In genomic region chr11:65362966-65363365, GRCh38 we compare ENCODE assay signal across 15 cellular contexts. TPM values are rescaled to one million over a fixed set of nuclear protein-coding genes. Genes with fewer than 3 reads are reported as not detected.
"Had no signal": no experiment of that assay in that cellular context is flagged by ENCODE, and none has a peak within 500 bp of the region (broad histone marks: within the 10 kb centered on the region; RNA-seq: fewer than 3 reads in every experiment).

No MANE protein-coding gene starts in this region.

- H3K27ac Mint-ChIP-seq: activated naive CD8-positive, alpha-beta T cell treated with anti-CD3 and anti-CD28 coated beads, Interleukin-2, amount 10 ng/mL, durations not matched to agents 7 days and 5 days; mesothelial cell of epicardium had no signal

- H3K9ac ChIP-seq: parathyroid adenoma had no signal

- H3K4me3 ChIP-seq: coronary artery, esophagus muscularis mucosa had no signal

- H3K4me1 Mint-ChIP-seq: central memory CD8-positive, alpha-beta T cell had no signal

- H3K27me3 ChIP-seq: esophagus muscularis mucosa had no signal

- H3K4me1 ChIP-seq: parathyroid adenoma had no signal

- H3K36me3 ChIP-seq: esophagus muscularis mucosa had no signal

- H3K4me3 Mint-ChIP-seq: activated naive CD8-positive, alpha-beta T cell treated with anti-CD3 and anti-CD28 coated beads, Interleukin-2, amount 10 ng/mL, durations not matched to agents 7 days and 5 days; activated T-helper 1 cell treated with anti-CD3 and anti-CD28 coated beads, Interleukin-12 subunit alpha, Interleukin-12 subunit beta, Interleukin-2, Interleukin-4 antibody, amounts not matched to agents 30 ng/mL and 10 ng/mL and 1 ng/mL, durations not matched to agents 14 hours and 24 hours and 36 hours; brain; central memory CD8-positive, alpha-beta T cell; mesothelial cell of epicardium had no signal

- H3K9me3 ChIP-seq: esophagus muscularis mucosa had no signal

- H3K27ac ChIP-seq: esophagus muscularis mucosa, parathyroid adenoma had no signal

- H2AFZ ChIP-seq: parathyroid adenoma had no signal

- H3K27me3 Mint-ChIP-seq: activated naive CD8-positive, alpha-beta T cell treated with anti-CD3 and anti-CD28 coated beads, Interleukin-2, amount 10 ng/mL, durations not matched to agents 7 days and 5 days; central memory CD8-positive, alpha-beta T cell had no signal

- H3K9me3 Mint-ChIP-seq: activated naive CD8-positive, alpha-beta T cell treated with anti-CD3 and anti-CD28 coated beads, Interleukin-2, amount 10 ng/mL, durations not matched to agents 7 days and 5 days; activated T-helper 1 cell treated with anti-CD3 and anti-CD28 coated beads, Interleukin-12 subunit alpha, Interleukin-12 subunit beta, Interleukin-2, Interleukin-4 antibody, amounts not matched to agents 30 ng/mL and 10 ng/mL and 1 ng/mL, durations not matched to agents 14 hours and 24 hours and 36 hours; central memory CD8-positive, alpha-beta T cell; mesothelial cell of epicardium had no signal

- DNase-seq: activated naive CD8-positive, alpha-beta T cell treated with anti-CD3 and anti-CD28 coated beads, Interleukin-2, amount 10 ng/mL, durations not matched to agents 7 days and 5 days; effector CD4-positive, alpha-beta T cell; hippocampal formation; stimulated activated naive CD4-positive, alpha-beta T cell; SW 1271; trophoblast cell had no signal

RNA-seq across cellular contexts. Expression of gene TIGD3, which starts 8.4 kb away (rescaled TPM):
- total RNA-seq: renal cortical epithelial cell, subcutaneous adipose tissue had no signal
